In the genomic region with DNA sequence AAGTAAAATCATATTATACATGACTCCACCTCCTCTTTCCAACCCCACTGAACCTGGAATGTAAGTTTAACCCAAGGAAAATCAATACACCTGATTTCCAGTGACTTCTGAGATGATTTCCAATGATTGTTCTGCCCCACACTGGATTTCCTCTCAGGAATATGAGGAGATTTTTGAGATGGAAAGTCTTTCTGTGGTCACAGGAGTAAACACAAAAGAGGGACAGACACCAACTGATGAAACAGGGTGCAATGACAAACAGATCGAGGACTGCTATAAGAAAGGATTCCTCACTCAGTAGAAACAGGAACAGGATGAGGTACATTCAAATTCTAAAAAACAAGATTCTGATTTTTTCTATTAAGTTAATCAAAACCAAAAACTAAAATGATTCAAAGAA, we compare ENCODE assay signal across 35 cellular contexts.
"Had no signal": no experiment of that assay in that cellular context is flagged by ENCODE, and none has a peak within 500 bp of the region (broad histone marks: within the 10 kb centered on the region; RNA-seq: fewer than 3 reads in every experiment).

No MANE protein-coding gene starts in this region.

- H3K36me3 ChIP-seq: pancreas, prostate gland, thyroid gland, upper lobe of right lung, WERI-Rb-1 had no signal

- DNase-seq: activated CD4-positive, alpha-beta memory T cell treated with anti-CD3 and anti-CD28 coated beads for 36 hours; activated CD4-positive, alpha-beta T cell treated with anti-CD3 and anti-CD28 coated beads, Interleukin-2, amount 10 ng/mL, durations not matched to agents 24 days and 14 days; activated CD4-positive, CD25-positive, alpha-beta regulatory T cell treated with anti-CD3 and anti-CD28 coated beads, Interleukin-2, amount 50 U/mL, for 72 hours; activated CD8-positive, alpha-beta memory T cell treated with anti-CD3 and anti-CD28 coated beads, Interleukin-2, amount 50 U/mL, for 4 hours; activated gamma-delta T cell treated with Interleukin-2 at 50 U/mL for 16 hours; activated naive CD4-positive, alpha-beta T cell treated with anti-CD3 and anti-CD28 coated beads, Interleukin-2, amount 50 U/mL, for 16 hours; activated T-cell treated with anti-CD3 and anti-CD28 coated beads, Interleukin-2, amount 50 U/mL, for 1 hour; anterior cingulate cortex; effector memory CD8-positive, alpha-beta T cell; foreskin fibroblast; heart left ventricle; hypothalamus; immature natural killer cell; kidney; left colon; midbrain; naive thymus-derived CD8-positive, alpha-beta T cell; nucleus accumbens; pancreas; stimulated activated CD4-positive, alpha-beta T cell treated with anti-CD3 and anti-CD28 coated beads, Interleukin-15, amount 100 ng/mL, for 24 hours; stimulated activated CD4-positive, alpha-beta T cell treated with anti-CD3 and anti-CD28 coated beads, Interleukin-2, amount 100 ng/mL, for 24 hours; stimulated activated naive B cell treated with anti-CD40 and anti-IgM and Interleukin-4, amounts not matched to agents 10 μg/mL and 1 μg/mL and 100 μg/mL, for 72 hours; stomach; T-helper 9 cell; thyroid gland; upper lobe of right lung; WERI-Rb-1 had no signal

- H3K27ac Mint-ChIP-seq: activated CD4-positive, alpha-beta memory T cell treated with anti-CD3 and anti-CD28 coated beads for 36 hours; activated CD4-positive, alpha-beta T cell treated with anti-CD3 and anti-CD28 coated beads, Interleukin-2, amount 10 ng/mL, durations not matched to agents 24 days and 14 days; activated T-helper 17 cell treated with anti-CD3 and anti-CD28 coated beads, Interleukin-2, amount 50 U/mL, for 72 hours; effector memory CD8-positive, alpha-beta T cell; immature natural killer cell; stimulated activated naive B cell treated with anti-CD40 and anti-IgM and Interleukin-4, amounts not matched to agents 10 μg/mL and 1 μg/mL and 100 μg/mL, for 72 hours; T-helper 1 cell treated with Interleukin-12 subunit alpha and Interleukin-12 subunit beta and Interleukin-4 antibody, amounts not matched to agents 30 μg/mL and 1 μg/mL, for 36 hours had no signal

- H3K27me3 Mint-ChIP-seq: activated CD4-positive, alpha-beta memory T cell treated with anti-CD3 and anti-CD28 coated beads for 36 hours; activated CD4-positive, alpha-beta T cell treated with anti-CD3 and anti-CD28 coated beads, Interleukin-2, amount 10 ng/mL, durations not matched to agents 24 days and 14 days; activated T-helper 17 cell treated with anti-CD3 and anti-CD28 coated beads, Interleukin-2, amount 50 U/mL, for 72 hours; effector memory CD8-positive, alpha-beta T cell; naive thymus-derived CD8-positive, alpha-beta T cell; stimulated activated naive B cell treated with anti-CD40 and anti-IgM and Interleukin-4, amounts not matched to agents 10 μg/mL and 1 μg/mL and 100 μg/mL, for 72 hours had no signal

- H3K36me3 Mint-ChIP-seq: activated CD4-positive, alpha-beta memory T cell treated with anti-CD3 and anti-CD28 coated beads for 36 hours had no signal

- ATAC-seq: activated T-helper 17 cell treated with anti-CD3 and anti-CD28 coated beads, Interleukin-2, amount 50 U/mL, for 72 hours; effector memory CD8-positive, alpha-beta T cell; heart left ventricle; left colon; naive thymus-derived CD8-positive, alpha-beta T cell; pancreas; stimulated activated naive B cell treated with anti-CD40 and anti-IgM and Interleukin-4, amounts not matched to agents 10 μg/mL and 1 μg/mL and 100 μg/mL, for 72 hours; upper lobe of right lung had no signal

- H3K4me3 ChIP-seq: coronary artery, heart left ventricle, pancreas, prostate gland, stomach, thyroid gland, upper lobe of right lung had no signal

- H3K9me3 ChIP-seq: heart left ventricle, pancreas, prostate gland, stomach, thyroid gland, upper lobe of right lung had no signal

- H3K27ac ChIP-seq: coronary artery, heart left ventricle, pancreas, prostate gland, stomach, thyroid gland, upper lobe of right lung, WERI-Rb-1 had no signal

- H3K4me1 ChIP-seq: heart left ventricle, pancreas, prostate gland, stomach, thyroid gland, upper lobe of right lung had no signal

- H3K4me3 Mint-ChIP-seq: activated CD4-positive, alpha-beta memory T cell treated with anti-CD3 and anti-CD28 coated beads for 36 hours; activated CD4-positive, alpha-beta T cell treated with anti-CD3 and anti-CD28 coated beads, Interleukin-2, amount 10 ng/mL, durations not matched to agents 24 days and 14 days; activated T-helper 17 cell treated with anti-CD3 and anti-CD28 coated beads, Interleukin-2, amount 50 U/mL, for 72 hours; effector memory CD8-positive, alpha-beta T cell; immature natural killer cell; naive thymus-derived CD8-positive, alpha-beta T cell; neural crest cell; stimulated activated naive B cell treated with anti-CD40 and anti-IgM and Interleukin-4, amounts not matched to agents 10 μg/mL and 1 μg/mL and 100 μg/mL, for 72 hours; T-helper 1 cell treated with Interleukin-12 subunit alpha and Interleukin-12 subunit beta and Interleukin-4 antibody, amounts not matched to agents 30 μg/mL and 1 μg/mL, for 36 hours had no signal

- FAIRE-seq: bronchial epithelial cell, endothelial cell of umbilical vein, kidney, pancreas, TTC549 had no signal

- H3K27me3 ChIP-seq: heart left ventricle, pancreas, stomach, thyroid gland, upper lobe of right lung had no signal

- H3K9me3 Mint-ChIP-seq: activated CD4-positive, alpha-beta memory T cell treated with anti-CD3 and anti-CD28 coated beads for 36 hours; activated CD4-positive, alpha-beta T cell treated with anti-CD3 and anti-CD28 coated beads, Interleukin-2, amount 10 ng/mL, durations not matched to agents 24 days and 14 days; activated T-helper 17 cell treated with anti-CD3 and anti-CD28 coated beads, Interleukin-2, amount 50 U/mL, for 72 hours; effector memory CD8-positive, alpha-beta T cell; immature natural killer cell; naive thymus-derived CD8-positive, alpha-beta T cell; stimulated activated naive B cell treated with anti-CD40 and anti-IgM and Interleukin-4, amounts not matched to agents 10 μg/mL and 1 μg/mL and 100 μg/mL, for 72 hours; T-helper 1 cell treated with Interleukin-12 subunit alpha and Interleukin-12 subunit beta and Interleukin-4 antibody, amounts not matched to agents 30 μg/mL and 1 μg/mL, for 36 hours had no signal

- H3K4me1 Mint-ChIP-seq: activated CD4-positive, alpha-beta T cell treated with anti-CD3 and anti-CD28 coated beads, Interleukin-2, amount 10 ng/mL, durations not matched to agents 24 days and 14 days; activated T-helper 17 cell treated with anti-CD3 and anti-CD28 coated beads, Interleukin-2, amount 50 U/mL, for 72 hours; immature natural killer cell; neural crest cell; stimulated activated naive B cell treated with anti-CD40 and anti-IgM and Interleukin-4, amounts not matched to agents 10 μg/mL and 1 μg/mL and 100 μg/mL, for 72 hours had no signal
